Comparison of ENCODE assay signal across 19 cellular contexts in genomic region chr1:23787701-23788100, GRCh38. TPM values are rescaled to one million over a fixed set of nuclear protein-coding genes. Genes with fewer than 3 reads are reported as not detected.
DNase-seq lines count a peak whose midpoint lies in the region; ATAC-seq and TF ChIP-seq lines count a peak whose summit lies in the region.
"Had no signal": no experiment of that assay in that cellular context is flagged by ENCODE, and none has a peak within 500 bp of the region (broad histone marks: within the 10 kb centered on the region; RNA-seq: fewer than 3 reads in every experiment).

No MANE protein-coding gene starts in this region.

- H3K9me3 ChIP-seq in Caco-2, result no peaks in the 10 kb centered on the region
- no peaks in the 10 kb centered on the region for H3K9me3 ChIP-seq in OCI-LY7 (ENCODE audit: low read length)
- no peaks in the 10 kb centered on the region for H3K9me3 ChIP-seq in mammary epithelial cell (replicated peaks; ENCODE audit: insufficient read depth, low read length)
- no peaks in the 10 kb centered on the region for H3K9me3 ChIP-seq in osteoblast (ENCODE audit: low read depth, low read length)
- H3K9me3 ChIP-seq in gastroesophageal sphincter, result no peaks in the 10 kb centered on the region
- H3K9me3 ChIP-seq: MG63 had no signal

- no peak for TF ChIP-seq CTCF in Caco-2 (IDR thresholded peaks at IDR 0.05; ENCODE audit: insufficient read depth in 1 of 2, low read depth in 1 of 2, low read length in 1 of 2, severe bottlenecking in 1 of 2, unreplicated experiment in 1 of 2)
- TF ChIP-seq CTCF in OCI-LY7 (conservative IDR thresholded peaks at IDR 0.05; ENCODE audit: low read length), result no peak
- TF ChIP-seq CTCF in mammary epithelial cell (conservative IDR thresholded peaks at IDR 0.05 in 1 of 2, IDR thresholded peaks at IDR 0.05 in 1 of 2; ENCODE audit: extremely low read depth in 1 of 2, insufficient read depth in 1 of 2, low read depth in 1 of 2, low read length in 2 of 2), result no peak
- TF ChIP-seq CTCF in osteoblast (IDR thresholded peaks at IDR 0.05; ENCODE audit: extremely low read depth, low read depth, low read length), result no peak
- TF ChIP-seq CTCF in chondrocyte (IDR thresholded peaks at IDR 0.05), result no peak
- TF ChIP-seq CTCF in gastroesophageal sphincter (IDR thresholded peaks at IDR 0.05), result no peak

- H3K9ac ChIP-seq in mammary epithelial cell (ENCODE audit: insufficient read depth, low read length), result no peak overlapping the region

- dilution Hi-C loops in mammary epithelial cell (cut with HindIII; ENCODE audit: low sequenced_read_pairs), result loop anchor here (5.0 kb wide), 2 partner anchors 35 to 50 kb away; no protein-coding TSS in a partner anchor

- no peak for TF ChIP-seq EP300 in gastroesophageal sphincter (IDR thresholded peaks at IDR 0.05)

- H3K27ac ChIP-seq in OCI-LY7 (ENCODE audit: low read depth, low read length, poor library complexity, severe bottlenecking) (no peak overlapping the region), mammary epithelial cell (ENCODE audit: insufficient read depth, low read depth, low read length) (no peak overlapping the region), osteoblast (ENCODE audit: low read depth, low read length) (no peak overlapping the region), gastroesophageal sphincter (no peak overlapping the region)

- H3K4me3 Mint-ChIP-seq in Caco-2 (ENCODE audit: unreplicated experiment) (no peak overlapping the region), chondrocyte (ENCODE audit: unreplicated experiment) (no peak overlapping the region)

- DNase-seq in Caco-2 (no peak), OCI-LY7 (ENCODE audit: low spot score) (no peak), mammary epithelial cell (no peak), osteoblast (ENCODE audit: insufficient read length, low spot score, missing footprints) (peak; percentile 53), head of caudate nucleus (no peak), chondrocyte (ENCODE audit: low spot score) (no peak)
- DNase-seq: CD4-positive, CD25-positive, alpha-beta regulatory T cell; COR-L47; DMS153; Kasumi-1; MG63; NCI-H1417; NCI-H1694 treated with DMSO at 0.1 percent for 48 hours; NCI-H2081 treated with DMSO at 0.1 percent for 48 hours; NCI-H2171 treated with DMSO at 0.1 percent for 48 hours; NCI-H526; OCI-M1; Right ventricle myocardium superior had no signal

- no peaks in the 10 kb centered on the region for H3K36me3 ChIP-seq in Caco-2 (ENCODE audit: control insufficient read depth, insufficient read depth, low read length)
- peaks cover 61% of the 10 kb centered on the region for H3K36me3 ChIP-seq in OCI-LY7 (ENCODE audit: insufficient read depth, low read length)
- H3K36me3 ChIP-seq in mammary epithelial cell (ENCODE audit: insufficient read depth, low read length), result peaks cover 18% of the 10 kb centered on the region
- H3K36me3 ChIP-seq in osteoblast (ENCODE audit: insufficient read depth, low read length), result peaks cover 46% of the 10 kb centered on the region
- H3K36me3 ChIP-seq in gastroesophageal sphincter, result peaks cover 0 to 61% of the 10 kb centered on the region in 2 donors

- peaks cover 61% of the 10 kb centered on the region for H3K36me3 Mint-ChIP-seq in Caco-2 (ENCODE audit: insufficient read depth, unreplicated experiment)
- H3K36me3 Mint-ChIP-seq in chondrocyte (ENCODE audit: low read depth), result peaks cover 22% of the 10 kb centered on the region

- no peak for ATAC-seq in gastroesophageal sphincter

- no peak for TF ChIP-seq POLR2A in gastroesophageal sphincter (IDR thresholded peaks at IDR 0.05)

- no peaks in the 10 kb centered on the region for H3K9me3 Mint-ChIP-seq in Caco-2 (ENCODE audit: unreplicated experiment)
- no peaks in the 10 kb centered on the region for H3K9me3 Mint-ChIP-seq in chondrocyte (ENCODE audit: low read depth)
- H3K9me3 Mint-ChIP-seq: CD4-positive, CD25-positive, alpha-beta regulatory T cell had no signal

- WGBS in mammary epithelial cell (ENCODE audit: low coverage, missing lambda C conversion rate), result 86% methylated on average over 2 of the region's 3 CpGs
- 71 to 78% methylated on average over 1 to 2 of the region's 3 CpGs for WGBS in gastroesophageal sphincter (ENCODE audit: low coverage in 1 of 2), 2 donors

- H3K4me3 ChIP-seq in Caco-2 (ENCODE audit: low read depth, low read length) (no peak overlapping the region), OCI-LY7 (ENCODE audit: low read depth, low read length, poor library complexity, severe bottlenecking) (no peak overlapping the region), mammary epithelial cell (replicated peaks in 1 of 3; ENCODE audit: insufficient read depth in 1 of 3, low read depth in 2 of 3, low read length in 3 of 3) (no peak overlapping the region), osteoblast (ENCODE audit: insufficient read depth, low read length) (no peak overlapping the region), gastroesophageal sphincter (no peak overlapping the region)
- H3K4me3 ChIP-seq: MG63 had no signal

- H3K79me2 ChIP-seq in OCI-LY7 (ENCODE audit: insufficient read depth, low read depth, low read length) (peaks cover 22% of the 10 kb centered on the region; the same call in 1 of the 2 replicates), mammary epithelial cell (ENCODE audit: insufficient read depth, low read length) (peaks cover 43% of the 10 kb centered on the region), osteoblast (ENCODE audit: insufficient read depth, low read length) (peaks cover 48% of the 10 kb centered on the region)

- peaks cover 9% of the 10 kb centered on the region for H3K4me1 ChIP-seq in Caco-2
- H3K4me1 ChIP-seq in OCI-LY7 (ENCODE audit: insufficient read depth, low read length, poor library complexity, severe bottlenecking), result peaks cover 14% of the 10 kb centered on the region
- H3K4me1 ChIP-seq in mammary epithelial cell (ENCODE audit: insufficient read depth, low read length), result peaks cover 25% of the 10 kb centered on the region
- peaks cover 21% of the 10 kb centered on the region for H3K4me1 ChIP-seq in osteoblast (ENCODE audit: insufficient read depth, low read length)
- peaks cover 0 to 22% (median 12%) of the 10 kb centered on the region in 3 donors for H3K4me1 ChIP-seq in gastroesophageal sphincter

- H3K9me2 ChIP-seq in OCI-LY7 (ENCODE audit: insufficient read depth, low read length), result no peaks in the 10 kb centered on the region

- H3K27me3 ChIP-seq in Caco-2 (replicated peaks; ENCODE audit: control insufficient read depth, insufficient read depth, low read length) (no peaks in the 10 kb centered on the region), mammary epithelial cell (ENCODE audit: insufficient read depth, low read length) (no peaks in the 10 kb centered on the region), osteoblast (ENCODE audit: insufficient read depth, low read length) (no peaks in the 10 kb centered on the region), gastroesophageal sphincter (no peaks in the 10 kb centered on the region)
- H3K27me3 ChIP-seq: MG63 had no signal

- BruUV-seq in Caco-2 (replicated peaks; lab: Mats Ljungman, UMichigan) (TSS peak; percentile 47), OCI-LY7 (replicated peaks; lab: Mats Ljungman, UMichigan) (TSS peak; percentile 89), mammary epithelial cell (replicated peaks; lab: Mats Ljungman, UMichigan) (TSS peak; percentile 73)

- H2AFZ ChIP-seq in OCI-LY7 (ENCODE audit: low read length), result no peak overlapping the region
- H2AFZ ChIP-seq in mammary epithelial cell (ENCODE audit: low read depth, low read length), result no peak overlapping the region
- H2AFZ ChIP-seq in osteoblast (ENCODE audit: low read length), result no peak overlapping the region

- H3K27me3 Mint-ChIP-seq in Caco-2 (ENCODE audit: insufficient read depth, unreplicated experiment) (no peaks in the 10 kb centered on the region), chondrocyte (ENCODE audit: low read depth) (no peaks in the 10 kb centered on the region)
- H3K27me3 Mint-ChIP-seq: CD4-positive, CD25-positive, alpha-beta regulatory T cell had no signal

- in situ Hi-C loops in mammary epithelial cell (cut with MboI; ENCODE audit: low sequenced_read_pairs in 2 of 2), result no loop called here

- intact Hi-C loops in Caco-2 (cut with micrococcal nuclease; ENCODE audit: unreplicated experiment), result no loop called here
- intact Hi-C loops in OCI-LY7 (cut with micrococcal nuclease; ENCODE audit: unreplicated experiment), result no loop called here
- intact Hi-C loops in mammary epithelial cell (cut with micrococcal nuclease), result no loop called here
- intact Hi-C loops in head of caudate nucleus (cut with DNase I), result no loop called here

- CTCF ChIA-PET in Caco-2 (lab: Charles Lee), result no interaction called here
- CTCF ChIA-PET in OCI-LY7 (lab: Charles Lee; ENCODE audit: unreplicated experiment), result interaction anchor here (0.6 kb wide), 1 partner anchor 8 kb away, joined by 4 read pairs; no protein-coding TSS in a partner anchor
- CTCF ChIA-PET in mammary epithelial cell (lab: Charles Lee; ENCODE audit: low non-redundant PET), result no interaction called here

- POLR2A ChIA-PET in Caco-2 (lab: Charles Lee), result no interaction called here
- POLR2A ChIA-PET in OCI-LY7 (lab: Charles Lee), result interaction anchor here (1.0 to 1.2 kb wide), 3 partner anchors 10 to 143 kb away, joined by 3 to 4 read pairs (median 3); partner anchors contain the start of gene PITHD1

- H4K20me1 ChIP-seq in OCI-LY7 (ENCODE audit: insufficient read depth, low read length), result no peaks in the 10 kb centered on the region
- no peaks in the 10 kb centered on the region for H4K20me1 ChIP-seq in mammary epithelial cell (ENCODE audit: insufficient read depth, low read length)
- peaks cover 8% of the 10 kb centered on the region for H4K20me1 ChIP-seq in osteoblast (ENCODE audit: insufficient read depth, low read length)

- no peak overlapping the region for H3K4me2 ChIP-seq in OCI-LY7 (ENCODE audit: low read length)
- no peak overlapping the region for H3K4me2 ChIP-seq in mammary epithelial cell (ENCODE audit: insufficient read depth, low read depth, low read length)
- no peak overlapping the region for H3K4me2 ChIP-seq in osteoblast (ENCODE audit: insufficient read depth, low read length)

- H3K4me1 Mint-ChIP-seq in Caco-2 (ENCODE audit: low read depth, unreplicated experiment), result no peaks in the 10 kb centered on the region
- H3K4me1 Mint-ChIP-seq in chondrocyte (ENCODE audit: low read depth), result peaks cover 37% of the 10 kb centered on the region

- H3K27ac Mint-ChIP-seq in Caco-2 (ENCODE audit: unreplicated experiment) (no peak overlapping the region), chondrocyte (ENCODE audit: unreplicated experiment) (no peak overlapping the region)

RNA-seq across cellular contexts. Expression of gene LYPLA2, which starts 3.2 kb away (rescaled TPM):
- 52.5 and 63.1 TPM in 2 replicates for total RNA-seq in Caco-2 (2022)
- total RNA-seq in OCI-LY7 (2014; rRNA removed; shearing (Covaris generic)), result 65.1 and 91.2 TPM in 2 replicates
- 66.5 and 68.3 TPM in 2 replicates for total RNA-seq in OCI-LY7 (2022)
- 10 to 100 TPM; 81.5 to 89.8 TPM for total RNA-seq in mammary epithelial cell
- 107 TPM for polyA plus RNA-seq in mammary epithelial cell
- 91.3 TPM for polyA minus RNA-seq in mammary epithelial cell
- 28.3 and 36.9 TPM in 2 replicates for total RNA-seq in osteoblast
- total RNA-seq in chondrocyte, result 39.8 to 43.0 TPM (median 40.4 TPM) in 3 replicates
- total RNA-seq in gastroesophageal sphincter, result 10 to 100 TPM; 25.7 to 30.4 (median 29.2) TPM

RNA-seq across cellular contexts. Expression of gene PITHD1, which starts 9.5 kb away (rescaled TPM):
- 44.7 and 47.8 TPM in 2 replicates for total RNA-seq in Caco-2 (2022)
- total RNA-seq in OCI-LY7 (2014; rRNA removed; shearing (Covaris generic)), result 89.9 and 90.8 TPM in 2 replicates
- total RNA-seq in OCI-LY7 (2022), result 63.6 and 67.2 TPM in 2 replicates
- total RNA-seq in mammary epithelial cell, result 10 to 100 TPM; 39.7 to 44.0 TPM
- polyA plus RNA-seq in mammary epithelial cell, result 45.9 TPM
- polyA minus RNA-seq in mammary epithelial cell, result 3.9 TPM
- total RNA-seq in osteoblast, result 29.8 and 31.1 TPM in 2 replicates
- 36.2 to 36.5 TPM (median 36.4 TPM) in 3 replicates for total RNA-seq in chondrocyte
- 10 to 100 TPM; 56.3 to 77.6 (median 60.8) TPM for total RNA-seq in gastroesophageal sphincter

RNA-seq across cellular contexts. Expression of gene GALE, which starts 12.9 kb away (rescaled TPM):
- total RNA-seq in Caco-2 (2022) (51.6 and 57.1 TPM in 2 replicates), OCI-LY7 (2022) (16.0 and 16.8 TPM in 2 replicates), mammary epithelial cell (10 to 100 TPM; 24.2 to 84.5 TPM), osteoblast (11.8 and 13.4 TPM in 2 replicates), chondrocyte (24.9 to 34.0 TPM (median 25.7 TPM) in 3 replicates), gastroesophageal sphincter (10 to 100 TPM in 3 of 4 donors, 1 to 10 TPM in 1; 7.4 to 25.2 (median 12.9) TPM)
- total RNA-seq in OCI-LY7 (2014; rRNA removed; shearing (Covaris generic)), result 17.9 and 19.6 TPM in 2 replicates
- 98.7 TPM for polyA plus RNA-seq in mammary epithelial cell
- 64.5 TPM for polyA minus RNA-seq in mammary epithelial cell

RNA-seq across cellular contexts. Expression of gene HMGCL, which starts 37.5 kb away (rescaled TPM):
- total RNA-seq in Caco-2 (2022) (18.3 and 19.4 TPM in 2 replicates), OCI-LY7 (2022) (27.4 and 30.7 TPM in 2 replicates), mammary epithelial cell (10 to 100 TPM; 31.5 to 33.0 TPM), osteoblast (36.5 and 39.8 TPM in 2 replicates), chondrocyte (22.0 to 26.8 TPM (median 25.9 TPM) in 3 replicates), gastroesophageal sphincter (10 to 100 TPM; 24.1 to 61.0 (median 47.2) TPM)
- total RNA-seq in OCI-LY7 (2014; rRNA removed; shearing (Covaris generic)), result 9.0 and 13.1 TPM in 2 replicates
- 25.8 TPM for polyA plus RNA-seq in mammary epithelial cell
- polyA minus RNA-seq in mammary epithelial cell, result 2.1 TPM

RNA-seq across cellular contexts. Expression of gene ELOA, which starts 44.4 kb away (rescaled TPM):
- total RNA-seq in Caco-2 (2022), result 29.4 and 31.3 TPM in 2 replicates
- 24.7 and 29.1 TPM in 2 replicates for total RNA-seq in OCI-LY7 (2014; rRNA removed; shearing (Covaris generic))
- total RNA-seq in OCI-LY7 (2022), result 35.8 and 41.0 TPM in 2 replicates
- total RNA-seq in mammary epithelial cell, result 10 to 100 TPM; 38.0 to 59.9 TPM
- polyA plus RNA-seq in mammary epithelial cell, result 37.0 TPM
- polyA minus RNA-seq in mammary epithelial cell, result 65.2 TPM
- total RNA-seq in osteoblast, result 41.5 and 42.0 TPM in 2 replicates
- 41.7 to 47.8 TPM (median 42.9 TPM) in 3 replicates for total RNA-seq in chondrocyte
- total RNA-seq in gastroesophageal sphincter, result 10 to 100 TPM; 37.8 to 41.9 (median 41.4) TPM
